In genomic region chrX:70470850-70471289, GRCh38 we compare ENCODE assay signal across 12 cellular contexts. TPM values are rescaled to one million over a fixed set of nuclear protein-coding genes. Genes with fewer than 3 reads are reported as not detected.
DNase-seq lines count a peak whose midpoint lies in the region; ATAC-seq, FAIRE-seq and TF ChIP-seq lines count a peak whose summit lies in the region.
"Had no signal": no experiment of that assay in that cellular context is flagged by ENCODE, and none has a peak within 500 bp of the region (broad histone marks: within the 10 kb centered on the region; RNA-seq: fewer than 3 reads in every experiment).

No MANE protein-coding gene starts in this region.

- H3K79me2 ChIP-seq in Loucy (ENCODE audit: insufficient read depth, low read length): peaks cover 17% of the 10 kb centered on the region; the same call in 1 of the 2 replicates

- peak overlapping the region; percentile 17 for H3K4me3 ChIP-seq in Loucy (ENCODE audit: low read length, poor library complexity, severe bottlenecking)
- no peak overlapping the region for H3K4me3 ChIP-seq in bronchial epithelial cell (ENCODE audit: low read depth, low read length)
- H3K4me3 ChIP-seq in gastroesophageal sphincter: no peak overlapping the region
- H3K4me3 ChIP-seq: tibial nerve had no signal

- ATAC-seq in GM18498 (IDR thresholded peaks at IDR 0.05; ENCODE audit: unreplicated experiment) (peak; percentile 66), GM21529 (IDR thresholded peaks at IDR 0.05; ENCODE audit: unreplicated experiment) (peak; percentile 57), gastroesophageal sphincter (no peak)

- H4K20me1 ChIP-seq in Loucy (ENCODE audit: insufficient read depth, low read length, poor library complexity, severe bottlenecking): peaks cover 6% of the 10 kb centered on the region

- H3K9me3 ChIP-seq in Loucy (ENCODE audit: insufficient read depth, low read depth, low read length) (no peaks in the 10 kb centered on the region), gastroesophageal sphincter (no peaks in the 10 kb centered on the region)
- H3K9me3 ChIP-seq: tibial nerve had no signal

- FAIRE-seq in bronchial epithelial cell (lab: Jason Lieb, UNC): peak; percentile 18
- FAIRE-seq: colon had no signal

- no peak overlapping the region for H2AFZ ChIP-seq in Loucy (ENCODE audit: low read length)

- no peak for TF ChIP-seq POLR2A in gastroesophageal sphincter (IDR thresholded peaks at IDR 0.05)

- 68 to 70% methylated on average over 2 of the region's 3 CpGs for WGBS in gastroesophageal sphincter (ENCODE audit: low coverage in 1 of 2), 2 donors

- H3K27me3 ChIP-seq in Loucy (ENCODE audit: insufficient read depth, low read length, poor library complexity, severe bottlenecking) (no peaks in the 10 kb centered on the region), bronchial epithelial cell (ENCODE audit: control insufficient read depth, insufficient read depth, low read length) (no peaks in the 10 kb centered on the region), gastroesophageal sphincter (no peaks in the 10 kb centered on the region)
- H3K27me3 ChIP-seq: tibial nerve had no signal

- H3K4me2 ChIP-seq in Loucy (ENCODE audit: low read depth, low read length, poor library complexity, severe bottlenecking): peak overlapping the region; percentile 40

- peaks cover 9% of the 10 kb centered on the region for H3K4me1 ChIP-seq in Loucy (ENCODE audit: insufficient read depth, low read length, poor library complexity, severe bottlenecking)
- H3K4me1 ChIP-seq in gastroesophageal sphincter: no peaks in the 10 kb centered on the region
- H3K4me1 ChIP-seq: tibial nerve had no signal

- H3K9me2 ChIP-seq in Loucy (replicated peaks; ENCODE audit: low read depth, low read length): no peaks in the 10 kb centered on the region

- H3K27ac ChIP-seq in gastroesophageal sphincter: no peak overlapping the region
- H3K27ac ChIP-seq: tibial nerve had no signal

- H3K36me3 ChIP-seq in Loucy (ENCODE audit: insufficient read depth, low read length): no peaks in the 10 kb centered on the region
- H3K36me3 ChIP-seq in bronchial epithelial cell (ENCODE audit: control insufficient read depth, insufficient read depth, low read length): no peaks in the 10 kb centered on the region
- H3K36me3 ChIP-seq in gastroesophageal sphincter: no peaks in the 10 kb centered on the region
- H3K36me3 ChIP-seq: tibial nerve had no signal

- no peak overlapping the region for H3K9ac ChIP-seq in Loucy (ENCODE audit: low read depth, low read length, poor library complexity, severe bottlenecking)

- no peaks in the 10 kb centered on the region for H3F3A ChIP-seq in Loucy (ENCODE audit: low read depth)

- TF ChIP-seq CTCF in Loucy (conservative IDR thresholded peaks at IDR 0.05; ENCODE audit: low read length) (no peak), bronchial epithelial cell (IDR thresholded peaks at IDR 0.05; ENCODE audit: insufficient read depth, low read length, severe bottlenecking) (no peak), gastroesophageal sphincter (IDR thresholded peaks at IDR 0.05) (no peak)

- DNase-seq in bronchial epithelial cell (ENCODE audit: low read depth) (peak; percentile 42), GM19240 (ENCODE audit: insufficient read length, low spot score) (no peak), NCI-H1417 treated with DMSO at 0.1 percent for 48 hours (lab: John Stamatoyannopoulos, UW) (no peak), germinal center (ENCODE audit: low spot score) (no peak)
- DNase-seq: NCI-H2081 treated with DMSO at 0.1 percent for 48 hours had no signal

- no peak for TF ChIP-seq EP300 in gastroesophageal sphincter (IDR thresholded peaks at IDR 0.05)

RNA-seq across cellular contexts. Expression of gene DLG3, which starts 26.2 kb away (rescaled TPM):
- total RNA-seq in bronchial epithelial cell (21.1 and 25.3 TPM in 2 replicates), gastroesophageal sphincter (10 to 100 TPM; 22.3 to 46.2 (median 26.8) TPM)

RNA-seq across cellular contexts. Expression of gene GDPD2, which starts 47.8 kb away (rescaled TPM):
- 0.51 TPM in 1 of 2 replicates, not detected in the other for total RNA-seq in bronchial epithelial cell
- total RNA-seq in gastroesophageal sphincter: under 1 TPM in 1 of 4 donors, not detected in 3; 0.35 TPM
- total RNA-seq: CD4-positive, alpha-beta memory T cell had no signal
